Comparison of ENCODE assay signal across 8 cellular contexts in the genomic region with DNA sequence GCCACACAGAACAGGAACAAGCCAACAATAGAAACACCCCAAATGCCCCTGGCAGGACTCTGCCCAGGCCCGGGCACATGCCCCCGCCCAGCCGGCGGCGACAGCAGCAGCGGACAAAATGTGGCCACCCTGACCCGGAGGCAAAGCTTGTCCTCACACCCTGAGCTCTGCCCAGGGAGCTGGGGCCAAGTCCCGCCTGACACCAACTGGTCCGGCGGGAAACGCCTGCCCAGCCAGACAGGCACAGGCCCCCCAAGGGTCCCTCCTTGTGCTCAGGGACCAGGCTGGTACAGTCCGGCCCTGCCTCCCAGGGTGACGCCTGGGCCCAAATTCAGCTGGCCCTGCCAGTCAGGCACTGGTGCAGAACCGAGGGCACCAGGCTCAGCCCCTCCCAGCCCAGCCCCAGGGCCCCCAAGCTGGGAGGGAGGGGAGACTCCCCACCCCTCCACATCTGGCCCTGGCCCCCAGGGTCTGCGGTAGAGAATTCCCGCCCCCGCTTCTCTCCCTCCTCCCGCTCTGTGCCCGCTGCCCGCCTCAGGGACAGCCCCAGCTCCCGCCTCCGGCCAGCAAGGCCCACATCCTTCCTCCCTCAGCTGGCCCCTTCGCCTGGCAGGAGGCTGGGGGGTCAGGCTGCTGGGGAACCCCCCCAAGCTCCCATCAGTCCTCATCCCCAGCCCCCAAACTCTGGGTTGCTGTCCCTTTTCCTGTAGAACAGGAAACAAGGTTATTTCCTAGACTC. TPM values are rescaled to one million over a fixed set of nuclear protein-coding genes. Genes with fewer than 3 reads are reported as not detected.
DNase-seq lines count a peak whose midpoint lies in the region; ATAC-seq lines count a peak whose summit lies in the region.

No MANE protein-coding gene starts in this region.

- H3K4me3 Mint-ChIP-seq in central memory CD8-positive, alpha-beta T cell, result peak overlapping the region; percentile 86

- H2AFZ ChIP-seq in Karpas-422 (ENCODE audit: low read length), result no peak overlapping the region

- peaks cover 13% of the 10 kb centered on the region for H3K36me3 Mint-ChIP-seq in central memory CD8-positive, alpha-beta T cell (ENCODE audit: insufficient read depth)

- H3K9me2 ChIP-seq in Karpas-422 (replicated peaks; ENCODE audit: insufficient read depth, low read length), result no peaks in the 10 kb centered on the region

- H3K27me3 Mint-ChIP-seq in central memory CD8-positive, alpha-beta T cell, result no peaks in the 10 kb centered on the region

- H3K27me3 ChIP-seq in Karpas-422 (ENCODE audit: low read length), result no peaks in the 10 kb centered on the region

- H3K27ac ChIP-seq in Karpas-422 (ENCODE audit: low read length), result no peak overlapping the region
- peak overlapping the region; percentile 82 for H3K27ac ChIP-seq in substantia nigra (ENCODE audit: low read depth, low read length, poor library complexity, severe bottlenecking)

- DNase-seq in CMK (ENCODE audit: low read depth) (peak; percentile 83), Karpas-422 (no peak), left lobe of liver (ENCODE audit: low spot score) (peak; percentile 90), substantia nigra (lab: John Stamatoyannopoulos, UW) (peak; percentile 16 to 91 (median 69)), NCI-H1930 (lab: John Stamatoyannopoulos, UW) (no peak)
- no peak for DNase-seq in central memory CD8-positive, alpha-beta T cell (ENCODE audit: low spot score in 2 of 2)
- DNase-seq in activated CD4-positive, CD25-positive, alpha-beta regulatory T cell (lab: John Stamatoyannopoulos, UW), result no peak

- H4K20me1 ChIP-seq in Karpas-422 (ENCODE audit: insufficient read depth, low read depth, low read length), result peaks cover 43% of the 10 kb centered on the region

- peak overlapping the region; percentile 93 for H3K4me2 ChIP-seq in Karpas-422 (ENCODE audit: low read depth, low read length, poor library complexity, severe bottlenecking)

- H3K9me3 Mint-ChIP-seq in central memory CD8-positive, alpha-beta T cell, result no peaks in the 10 kb centered on the region

- H3K4me1 ChIP-seq in Karpas-422 (ENCODE audit: low read length), result peaks cover 48% of the 10 kb centered on the region

- H3K27ac Mint-ChIP-seq in central memory CD8-positive, alpha-beta T cell (ENCODE audit: low read depth), result peak overlapping the region; percentile 59

- no peaks in the 10 kb centered on the region for H3K79me2 ChIP-seq in Karpas-422 (ENCODE audit: low read length)

- no peak for ATAC-seq in central memory CD8-positive, alpha-beta T cell (replicated peaks; ENCODE audit: extremely low read depth, poor library complexity, severe bottlenecking)
- peak; percentile 73 for ATAC-seq in left lobe of liver
- no peak for ATAC-seq in HG03354 (IDR thresholded peaks at IDR 0.05; ENCODE audit: poor library complexity, severe bottlenecking, unreplicated experiment)

- H3K4me3 ChIP-seq in Karpas-422 (ENCODE audit: low read length), result peak overlapping the region; percentile 36; the same call in 1 of the 2 replicates

- no peak overlapping the region for H3K9ac ChIP-seq in Karpas-422 (ENCODE audit: low read length)

- H3K36me3 ChIP-seq in Karpas-422 (ENCODE audit: insufficient read depth, low read length), result no peaks in the 10 kb centered on the region

- H3K9me3 ChIP-seq in Karpas-422 (ENCODE audit: low read length), result no peaks in the 10 kb centered on the region

- peaks cover 39% of the 10 kb centered on the region for H3K4me1 Mint-ChIP-seq in central memory CD8-positive, alpha-beta T cell

RNA-seq across cellular contexts. Expression of a gene that starts 2.0 kb away (rescaled TPM):
- 2.1 and 2.2 TPM in 2 replicates for total RNA-seq in Karpas-422 (2014; rRNA removed; shearing (Covaris generic); ENCODE audit: low replicate concordance)
- total RNA-seq in left lobe of liver, result 20.0 TPM

RNA-seq across cellular contexts. Expression of a gene that starts 33.0 kb away (rescaled TPM):
- total RNA-seq in Karpas-422 (2014; rRNA removed; shearing (Covaris generic); ENCODE audit: low replicate concordance), result 3.0 and 5.6 TPM in 2 replicates
- total RNA-seq in left lobe of liver, result 3.0 TPM

Comparison
In these comparisons a context has a peak if more than half of its experiments do, and no peak if none do; other contexts are left out.
1. DNase-seq: peak in CMK (single experiment), left lobe of liver (single experiment) and substantia nigra (49 of 49); none in Karpas-422 (single experiment), central memory CD8-positive, alpha-beta T cell (0 of 2), activated CD4-positive, CD25-positive, alpha-beta regulatory T cell (0 of 4) and NCI-H1930 (0 of 2).